ENCODE assay signal across 18 cellular contexts in the genomic region with DNA sequence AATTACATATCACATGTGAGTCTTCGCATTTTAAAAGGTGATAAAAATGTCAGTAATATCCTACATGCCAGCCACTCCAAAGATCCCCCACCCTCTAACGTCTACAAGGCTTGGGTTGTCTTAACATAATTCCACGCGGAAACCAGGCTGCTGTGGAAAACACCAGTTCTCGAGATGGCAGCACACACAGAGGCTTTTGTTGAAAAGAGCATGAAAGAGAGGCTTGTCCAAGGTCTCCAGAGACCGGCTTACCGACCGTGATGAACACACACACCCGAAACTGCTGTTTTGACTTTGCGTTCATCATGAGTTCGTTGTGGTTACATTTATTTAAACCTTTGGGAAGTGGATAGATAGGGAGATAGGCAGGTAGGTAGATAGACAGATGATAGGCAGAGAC.
"Had no signal": no experiment of that assay in that cellular context is flagged by ENCODE, and none has a peak within 500 bp of the region (broad histone marks: within the 10 kb centered on the region; RNA-seq: fewer than 3 reads in every experiment).

No MANE protein-coding gene starts in this region.

- H3K9me3 Mint-ChIP-seq: immature natural killer cell; naive thymus-derived CD8-positive, alpha-beta T cell; type B pancreatic cell had no signal

- H3K4me1 ChIP-seq: esophagus muscularis mucosa, gastrocnemius medialis, right atrium auricular region, suprapubic skin, thyroid gland, uterus had no signal

- H3K36me3 Mint-ChIP-seq: immature natural killer cell, type B pancreatic cell had no signal

- H3K27me3 ChIP-seq: gastrocnemius medialis, right atrium auricular region, thyroid gland, uterus had no signal

- DNase-seq: effector memory CD4-positive, alpha-beta T cell; gastrocnemius medialis; glutamatergic neuron; immature natural killer cell; left colon; left ventricle myocardium superior; mucosa of descending colon; naive thymus-derived CD8-positive, alpha-beta T cell; small intestine; stimulated activated CD4-positive, alpha-beta T cell treated with anti-CD3 and anti-CD28 coated beads, Interleukin-2, amount 100 ng/mL, for 48 hours; stimulated activated naive CD4-positive, alpha-beta T cell treated with Interleukin-2 at 50 U/mL for 16 hours; thyroid gland; uterus had no signal

- H3K27ac ChIP-seq: epithelial cell of prostate, esophagus muscularis mucosa, gastrocnemius medialis, right atrium auricular region, suprapubic skin, thyroid gland, uterus had no signal

- H3K9me3 ChIP-seq: esophagus muscularis mucosa, gastrocnemius medialis, mucosa of descending colon, right atrium auricular region, suprapubic skin, thyroid gland, uterus had no signal

- H3K4me3 Mint-ChIP-seq: immature natural killer cell; naive thymus-derived CD8-positive, alpha-beta T cell; type B pancreatic cell had no signal

- H3K4me3 ChIP-seq: esophagus muscularis mucosa, gastrocnemius medialis, mucosa of descending colon, right atrium auricular region, suprapubic skin, thyroid gland, uterus had no signal

- H3K4me1 Mint-ChIP-seq: immature natural killer cell had no signal

- H3K36me3 ChIP-seq: esophagus muscularis mucosa, gastrocnemius medialis, right atrium auricular region, suprapubic skin, thyroid gland, uterus had no signal

- H3K27ac Mint-ChIP-seq: immature natural killer cell; naive thymus-derived CD8-positive, alpha-beta T cell; type B pancreatic cell had no signal
